In genomic region chr18:51447351-51447896, GRCh38 we compare ENCODE assay signal across 14 cellular contexts.
A peak's percentile ranks its signal among the peaks of the same experiment; 100 is the strongest.
DNase-seq lines count a peak whose midpoint lies in the region; ATAC-seq and TF ChIP-seq lines count a peak whose summit lies in the region.
"Had no signal": no experiment of that assay in that cellular context is flagged by ENCODE, and none has a peak within 500 bp of the region (broad histone marks: within the 10 kb centered on the region; RNA-seq: fewer than 3 reads in every experiment).

No MANE protein-coding gene starts in this region.

- no peak overlapping the region for H3K4me3 ChIP-seq in heart right ventricle
- H3K4me3 ChIP-seq in parathyroid adenoma (ENCODE audit: low read depth, low read length), result no peak overlapping the region
- H3K4me3 ChIP-seq: SK-N-MC had no signal

- in situ Hi-C loops in G401 (cut with HindIII; ENCODE audit: low sequenced_read_pairs), result no loop called here

- WGBS in heart right ventricle, 2 donors, result 22 to 27% methylated on average over 9 of the region's 9 CpGs

- H3K4me1 ChIP-seq in heart right ventricle, result peaks cover 0 to 14% (median 0%) of the 10 kb centered on the region in 9 donors
- peaks cover 7% of the 10 kb centered on the region for H3K4me1 ChIP-seq in parathyroid adenoma

- H3K36me3 ChIP-seq in heart right ventricle (no peaks in the 10 kb centered on the region), parathyroid adenoma (ENCODE audit: control insufficient read depth, insufficient read depth, low read length) (no peaks in the 10 kb centered on the region)
- H3K36me3 ChIP-seq: brain microvascular endothelial cell had no signal

- peak overlapping the region; percentile 51 for H2AFZ ChIP-seq in parathyroid adenoma

- no peaks in the 10 kb centered on the region for H3K79me2 ChIP-seq in parathyroid adenoma

- H3K4me2 ChIP-seq in parathyroid adenoma (ENCODE audit: low read length), result peak overlapping the region; percentile 55

- H3K9ac ChIP-seq in parathyroid adenoma, result no peak overlapping the region

- H3K27me3 ChIP-seq in heart right ventricle (no peaks in the 10 kb centered on the region), parathyroid adenoma (ENCODE audit: control insufficient read depth, insufficient read depth, low read length) (no peaks in the 10 kb centered on the region)
- H3K27me3 ChIP-seq: brain microvascular endothelial cell had no signal

- no peak for TF ChIP-seq CTCF in heart right ventricle (IDR thresholded peaks at IDR 0.05)
- no peak for TF ChIP-seq CTCF in parathyroid adenoma (IDR thresholded peaks at IDR 0.05)

- ATAC-seq in heart right ventricle, result peak; percentile 55 to 95 (median 86)
- no peak for ATAC-seq in GM21423 (IDR thresholded peaks at IDR 0.05; ENCODE audit: unreplicated experiment)

- intact Hi-C loops in heart right ventricle (cut with DNase I), result no loop called here

- peak; percentile 16 for DNase-seq in G401 (ENCODE audit: low spot score)
- peak; percentile 97 for DNase-seq in RPMI8226
- peak; percentile 7 to 35 for DNase-seq in heart right ventricle
- DNase-seq in stimulated activated naive CD4-positive, alpha-beta T cell (lab: John Stamatoyannopoulos, UW), result no peak
- DNase-seq in foreskin melanocyte, result no peak
- DNase-seq in NCI-H2107 (lab: John Stamatoyannopoulos, UW), result no peak
- DNase-seq: activated T-cell treated with anti-CD3 and anti-CD28 coated beads, Interleukin-2, amount 50 U/mL, for 24 hours; brain microvascular endothelial cell; NCI-H1048; NCI-H526 treated with DMSO at 0.1 percent for 48 hours; stimulated activated CD4-positive, alpha-beta T cell treated with anti-CD3 and anti-CD28 coated beads, Interleukin-12 subunit alpha, Interleukin-12 subunit beta, amount 100 ng/mL, for 4 hours had no signal

- H3K9me3 ChIP-seq in heart right ventricle (no peaks in the 10 kb centered on the region), parathyroid adenoma (ENCODE audit: control insufficient read depth, low read length) (no peaks in the 10 kb centered on the region)

- H3K27ac ChIP-seq in heart right ventricle (peak overlapping the region in 4 of 10 donors; percentile 21 to 52 (median 43)), parathyroid adenoma (no peak overlapping the region)
- H3K27ac ChIP-seq: brain microvascular endothelial cell, SK-N-MC had no signal

Comparison
In these comparisons a context has a peak if more than half of its experiments do, and no peak if none do; other contexts are left out.
1. DNase-seq: peak in G401 (single experiment), RPMI8226 (single experiment) and heart right ventricle (2 of 2); none in stimulated activated naive CD4-positive, alpha-beta T cell (0 of 6), foreskin melanocyte (single experiment) and NCI-H2107 (single experiment).